ENCODE assay signal across 8 cellular contexts in genomic region chr6:28252507-28252975, GRCh38. TPM values are rescaled to one million over a fixed set of nuclear protein-coding genes. Genes with fewer than 3 reads are reported as not detected.
DNase-seq lines count a peak whose midpoint lies in the region; ATAC-seq, FAIRE-seq and TF ChIP-seq lines count a peak whose summit lies in the region.

No MANE protein-coding gene starts in this region.

- peak; percentile 21 for ATAC-seq in GM21528 (IDR thresholded peaks at IDR 0.05; ENCODE audit: low FRiP score, unreplicated experiment)
- peak in 2 of 4 donors; percentile 6 to 9 for ATAC-seq in pancreas

- TF ChIP-seq CTCF in BE2C (IDR thresholded peaks at IDR 0.05; ENCODE audit: low read depth, low read length) (no peak), esophagus muscularis mucosa (IDR thresholded peaks at IDR 0.05) (no peak), pancreas (IDR thresholded peaks at IDR 0.05) (no peak)

- H3K4me3 ChIP-seq in BE2C (ENCODE audit: low read depth, low read length), result peak overlapping the region; percentile 95
- H3K4me3 ChIP-seq in SJSA1, result peak overlapping the region; percentile 59
- peak overlapping the region; percentile 80 to 87 (median 84) for H3K4me3 ChIP-seq in esophagus muscularis mucosa
- H3K4me3 ChIP-seq in pancreas, result peak overlapping the region; percentile 67 to 94 (median 80)

- H3K27me3 ChIP-seq in BE2C, result no peaks in the 10 kb centered on the region
- no peaks in the 10 kb centered on the region for H3K27me3 ChIP-seq in SJSA1 (replicated peaks)
- no peaks in the 10 kb centered on the region for H3K27me3 ChIP-seq in esophagus muscularis mucosa
- H3K27me3 ChIP-seq in pancreas, result peaks cover 0 to 9% (median 0%) of the 10 kb centered on the region in 4 donors

- intact Hi-C loops in esophagus muscularis mucosa (cut with DNase I), result no loop called here
- intact Hi-C loops in pancreas (cut with DNase I), result no loop called here

- no peak for TF ChIP-seq POLR2A in esophagus muscularis mucosa (IDR thresholded peaks at IDR 0.05; ENCODE audit: low read depth)

- no peak for FAIRE-seq in pancreas (lab: Jason Lieb, UNC)

- H3K36me3 ChIP-seq in BE2C (no peaks in the 10 kb centered on the region), SJSA1 (peaks cover 7% of the 10 kb centered on the region), esophagus muscularis mucosa (peaks cover 9 to 20% (median 17%) of the 10 kb centered on the region in 4 donors), pancreas (peaks cover 0 to 4% (median 0%) of the 10 kb centered on the region in 3 donors)

- WGBS in esophagus muscularis mucosa, result 31% methylated on average over 3 of the region's 3 CpGs
- 32 to 36% methylated on average over 3 of the region's 3 CpGs for WGBS in pancreas, 2 donors

- H3K9me3 ChIP-seq in BE2C, result no peaks in the 10 kb centered on the region
- H3K9me3 ChIP-seq in SJSA1 (replicated peaks), result no peaks in the 10 kb centered on the region
- H3K9me3 ChIP-seq in esophagus muscularis mucosa, result no peaks in the 10 kb centered on the region
- no peaks in the 10 kb centered on the region for H3K9me3 ChIP-seq in pancreas

- no peak overlapping the region for H3K27ac ChIP-seq in SJSA1
- H3K27ac ChIP-seq in esophagus muscularis mucosa (replicated peaks in 1 of 4), result peak overlapping the region; percentile 59 to 67 (median 62)
- no peak overlapping the region for H3K27ac ChIP-seq in pancreas

- no peak for TF ChIP-seq EP300 in esophagus muscularis mucosa (IDR thresholded peaks at IDR 0.05)

- 0 out of 2 replicates have a peak, but pooled peaks cover 5% of the 10 kb centered on the region for H3K4me1 ChIP-seq in BE2C
- peaks cover 14% of the 10 kb centered on the region for H3K4me1 ChIP-seq in SJSA1 (replicated peaks)
- H3K4me1 ChIP-seq in esophagus muscularis mucosa, result peaks cover 17 to 33% (median 25%) of the 10 kb centered on the region in 4 donors
- H3K4me1 ChIP-seq in pancreas, result peaks cover 0 to 13% (median 9%) of the 10 kb centered on the region in 3 donors

- DNase-seq in BE2C (no peak), SJSA1 (ENCODE audit: low read depth in 1 of 2, low spot score in 2 of 2) (no peak), esophagus muscularis mucosa (ENCODE audit: extremely low spot score) (no peak), pancreas (no peak), NCI-H2196 treated with DMSO at 0.1 percent for 48 hours (lab: John Stamatoyannopoulos, UW; ENCODE audit: unreplicated experiment) (no peak), NCI-H1092 treated with DMSO at 0.1 percent for 48 hours (lab: John Stamatoyannopoulos, UW) (no peak), superior temporal gyrus (ENCODE audit: extremely low spot score) (no peak)

RNA-seq across cellular contexts. Expression of gene ZKSCAN4, which starts 0.5 kb away (rescaled TPM):
- 5.4 TPM for polyA plus RNA-seq in BE2C (2012; ENCODE audit: insufficient read depth, insufficient read length, low read depth)
- 8.2 and 13.8 TPM in 2 replicates for total RNA-seq in SJSA1 (2014; rRNA removed; shearing (Covaris generic))
- total RNA-seq in esophagus muscularis mucosa (1 to 10 TPM; 1.7 to 5.4 (median 4.4) TPM), pancreas (1 to 10 TPM; 1.4 to 3.4 (median 1.8) TPM)
- polyA plus RNA-seq in pancreas, result 1 to 10 TPM; 2.0 to 2.6 TPM

RNA-seq across cellular contexts. Expression of gene NKAPL, which starts 6.6 kb away (rescaled TPM):
- 0.45 TPM for polyA plus RNA-seq in BE2C (2012; ENCODE audit: insufficient read depth, insufficient read length, low read depth)
- not detected in 2 replicates for total RNA-seq in SJSA1 (2014; rRNA removed; shearing (Covaris generic))
- 1 to 10 TPM; 2.8 to 6.7 (median 4.7) TPM for total RNA-seq in esophagus muscularis mucosa
- under 1 TPM; 0.28 to 0.81 (median 0.51) TPM for total RNA-seq in pancreas
- polyA plus RNA-seq in pancreas, result 1 to 10 TPM in 1 of 2 donors, under 1 TPM in 1; 0.80 to 1.5 TPM

RNA-seq across cellular contexts. Expression of gene ZSCAN26, which starts 14.4 kb away (rescaled TPM):
- 10.6 TPM for polyA plus RNA-seq in BE2C (2012; ENCODE audit: insufficient read depth, insufficient read length, low read depth)
- 11.7 and 17.4 TPM in 2 replicates for total RNA-seq in SJSA1 (2014; rRNA removed; shearing (Covaris generic))
- total RNA-seq in esophagus muscularis mucosa (10 to 100 TPM; 15.1 to 28.2 (median 24.1) TPM), pancreas (1 to 10 TPM; 3.6 to 7.6 (median 5.9) TPM)
- 10 to 100 TPM in 1 of 2 donors, 1 to 10 TPM in 1; 6.8 to 11.7 TPM for polyA plus RNA-seq in pancreas

RNA-seq across cellular contexts. Expression of gene ZSCAN9, which starts 27.5 kb away (rescaled TPM):
- 23.5 TPM for polyA plus RNA-seq in BE2C (2012; ENCODE audit: insufficient read depth, insufficient read length, low read depth)
- 24.3 and 34.9 TPM in 2 replicates for total RNA-seq in SJSA1 (2014; rRNA removed; shearing (Covaris generic))
- 10 to 100 TPM; 11.4 to 15.4 (median 12.0) TPM for total RNA-seq in esophagus muscularis mucosa
- total RNA-seq in pancreas, result 1 to 10 TPM; 3.5 to 8.5 (median 4.6) TPM
- polyA plus RNA-seq in pancreas, result 10 to 100 TPM in 1 of 2 donors, 1 to 10 TPM in 1; 7.9 to 15.0 TPM

RNA-seq across cellular contexts. Expression of gene PGBD1, which starts 28.8 kb away (rescaled TPM):
- 6.2 TPM for polyA plus RNA-seq in BE2C (2012; ENCODE audit: insufficient read depth, insufficient read length, low read depth)
- 13.4 and 13.5 TPM in 2 replicates for total RNA-seq in SJSA1 (2014; rRNA removed; shearing (Covaris generic))
- 1 to 10 TPM; 5.8 to 8.7 (median 7.1) TPM for total RNA-seq in esophagus muscularis mucosa
- total RNA-seq in pancreas, result 1 to 10 TPM in 2 of 6 donors, under 1 TPM in 4; 0.60 to 1.5 (median 0.83) TPM
- 1 to 10 TPM; 2.2 to 3.1 TPM for polyA plus RNA-seq in pancreas

Comparison
In these comparisons a context has a peak if more than half of its experiments do, and no peak if none do; other contexts are left out.
1. H3K27ac ChIP-seq: peak in esophagus muscularis mucosa (4 of 4); none in SJSA1 (single experiment) and pancreas (0 of 4).
2. Peak in every context shown above with its lines, with median percentiles within 50 percentile points of each other: H3K4me3 ChIP-seq.